16 cellular contexts compared by ENCODE assay signal in genomic region chr2:121809607-121810006, GRCh38.
"Had no signal": no experiment of that assay in that cellular context is flagged by ENCODE, and none has a peak within 500 bp of the region (broad histone marks: within the 10 kb centered on the region; RNA-seq: fewer than 3 reads in every experiment).

No MANE protein-coding gene starts in this region.

- H3K36me3 ChIP-seq: prostate gland had no signal

- H3K4me1 ChIP-seq: prostate gland had no signal

- DNase-seq: activated CD4-positive, alpha-beta T cell treated with anti-CD3 and anti-CD28 coated beads, Interleukin-2, amount 10 ng/mL, durations not matched to agents 7 days and 5 days; activated CD4-positive, CD25-positive, alpha-beta regulatory T cell; activated CD8-positive, alpha-beta memory T cell treated with anti-CD3 and anti-CD28 coated beads, Interleukin-2, amount 50 U/mL, for 48 hours; activated gamma-delta T cell; activated T-cell treated with anti-CD3 and anti-CD28 coated beads, Interleukin-2, amount 50 U/mL, for 72 hours; amniotic stem cell; hippocampal formation; kidney; left ventricle myocardium superior; mesenchymal stem cell; nephron progenitor cell; occipital lobe; stimulated activated CD4-positive, alpha-beta T cell treated with anti-CD3 and anti-CD28 coated beads, Interleukin-1b, Interleukin-23, amount 100 ng/mL, for 48 hours had no signal

- H3K9me3 ChIP-seq: prostate gland had no signal

- H3K4me3 ChIP-seq: prostate gland had no signal

- ATAC-seq: activated naive CD4-positive, alpha-beta T cell treated with anti-CD3 and anti-CD28 coated beads, Interleukin-2, amount 50 U/mL, for 72 hours; activated T-cell treated with anti-CD3 and anti-CD28 coated beads, Interleukin-2, amount 50 U/mL, for 72 hours; left ventricle myocardium superior; sciatic nerve had no signal

- H3K27ac ChIP-seq: prostate gland had no signal
